In genomic region chr11:94740083-94740974, GRCh38 we compare ENCODE assay signal across 8 cellular contexts. TPM values are rescaled to one million over a fixed set of nuclear protein-coding genes. Genes with fewer than 3 reads are reported as not detected.
DNase-seq lines count a peak whose midpoint lies in the region; ATAC-seq, FAIRE-seq and TF ChIP-seq lines count a peak whose summit lies in the region.

No MANE protein-coding gene starts in this region.

- peaks cover 14% of the 10 kb centered on the region for H3K4me1 Mint-ChIP-seq in activated B cell treated with CpG ODN at 0.5 μM for 24 hours

- peak; percentile 47 for ATAC-seq in HG03432 (IDR thresholded peaks at IDR 0.05; ENCODE audit: unreplicated experiment)
- no peak for ATAC-seq in activated B cell treated with CpG ODN at 0.5 μM for 24 hours (ENCODE audit: low read depth)
- ATAC-seq in gastroesophageal sphincter = peak; percentile 68

- no peak overlapping the region for H3K27ac Mint-ChIP-seq in activated B cell treated with CpG ODN at 0.5 μM for 24 hours

- H3K4me3 ChIP-seq in gastroesophageal sphincter = peak overlapping the region; percentile 54 to 85
- H3K4me3 ChIP-seq in neutrophil (ENCODE audit: low read depth in 1 of 2, low read length in 1 of 2) = peak overlapping the region; percentile 35 to 37

- no peak for FAIRE-seq in GM19239 (lab: Jason Lieb, UNC)

- H3K27me3 ChIP-seq in gastroesophageal sphincter = no peaks in the 10 kb centered on the region
- peaks cover 77% of the 10 kb centered on the region for H3K27me3 ChIP-seq in neutrophil

- TF ChIP-seq CTCF in activated B cell treated with CpG ODN at 0.5 μM for 24 hours (IDR thresholded peaks at IDR 0.05) (no peak), gastroesophageal sphincter (IDR thresholded peaks at IDR 0.05) (no peak), neutrophil (IDR thresholded peaks at IDR 0.05) (no peak)

- DNase-seq in DMS79 (lab: John Stamatoyannopoulos, UW) (peak; percentile 64), activated B cell treated with CpG ODN at 0.5 μM for 24 hours (no peak), GM19239 (ENCODE audit: insufficient read length, low spot score) (no peak), kidney glomerular epithelial cell (lab: John Stamatoyannopoulos, UW) (no peak)
- no peak for DNase-seq in effector CD4-positive, alpha-beta T cell

- H3K4me1 ChIP-seq in gastroesophageal sphincter = peaks cover 3 to 72% (median 9%) of the 10 kb centered on the region in 3 donors
- peaks cover 12 to 15% of the 10 kb centered on the region in 2 experiments for H3K4me1 ChIP-seq in neutrophil (ENCODE audit: control insufficient read depth in 1 of 2, insufficient read depth in 1 of 2, low read depth in 1 of 2, low read length in 1 of 2)

- POLR2A ChIA-PET in activated B cell treated with CpG ODN at 0.5 μM for 24 hours (lab: Charles Lee) = no interaction called here

- no peak for TF ChIP-seq EP300 in gastroesophageal sphincter (IDR thresholded peaks at IDR 0.05)

- CTCF ChIA-PET in activated B cell treated with CpG ODN at 0.5 μM for 24 hours (lab: Charles Lee) = no interaction called here

- TF ChIP-seq POLR2A in gastroesophageal sphincter (IDR thresholded peaks at IDR 0.05) = no peak

- peaks cover 26% of the 10 kb centered on the region for H3K27me3 Mint-ChIP-seq in activated B cell treated with CpG ODN at 0.5 μM for 24 hours

- H3K36me3 ChIP-seq in gastroesophageal sphincter = no peaks in the 10 kb centered on the region
- H3K36me3 ChIP-seq in neutrophil = no peaks in the 10 kb centered on the region

- peak overlapping the region; percentile 64 for H3K4me3 Mint-ChIP-seq in activated B cell treated with CpG ODN at 0.5 μM for 24 hours

- H3K9me3 ChIP-seq in gastroesophageal sphincter (no peaks in the 10 kb centered on the region), neutrophil (no peaks in the 10 kb centered on the region)

- H3K9me3 Mint-ChIP-seq in activated B cell treated with CpG ODN at 0.5 μM for 24 hours = no peaks in the 10 kb centered on the region

- intact Hi-C loops in activated B cell treated with CpG ODN at 0.5 μM for 24 hours (cut with micrococcal nuclease) = no loop called here

- no peaks in the 10 kb centered on the region for H3K36me3 Mint-ChIP-seq in activated B cell treated with CpG ODN at 0.5 μM for 24 hours (ENCODE audit: low read depth)

- H3K27ac ChIP-seq in gastroesophageal sphincter = peak overlapping the region; percentile 49 to 87 (median 86)
- H3K27ac ChIP-seq in neutrophil = no peak overlapping the region

- WGBS in gastroesophageal sphincter (ENCODE audit: low coverage in 1 of 2), 2 donors = 0% methylated on average over 13 of the region's 81 CpGs; no CpG with 5 or more reads in 1 of the 2 donors

RNA-seq across cellular contexts. Expression of gene AMOTL1, which starts 27.8 kb away (rescaled TPM):
- total RNA-seq in activated B cell treated with CpG ODN at 0.5 μM for 24 hours (0.54 and 1.0 TPM in 2 replicates), gastroesophageal sphincter (100 to 1,000 TPM; 136 to 215 (median 176) TPM)

Comparison
In these comparisons a context has a peak if more than half of its experiments do, and no peak if none do; other contexts are left out.
1. RNA of gene AMOTL1, which starts 27.8 kb away (total RNA-seq): 136 to 215 TPM in gastroesophageal sphincter; 0.54 to 1.0 TPM in activated B cell treated with CpG ODN at 0.5 μM for 24 hours; every median in the first group is over 10 times any median in the second.